ENCODE assay signal across 8 cellular contexts in genomic region chr3:194315088-194315964, GRCh38. TPM values are rescaled to one million over a fixed set of nuclear protein-coding genes. Genes with fewer than 3 reads are reported as not detected.
DNase-seq lines count a peak whose midpoint lies in the region; ATAC-seq, FAIRE-seq and TF ChIP-seq lines count a peak whose summit lies in the region.

No MANE protein-coding gene starts in this region.

- TF ChIP-seq RAD21 in H1 (IDR thresholded peaks at IDR 0.05 in 1 of 2, conservative IDR thresholded peaks at IDR 0.05 in 1 of 2; ENCODE audit: low read depth in 2 of 2, low read length in 2 of 2) = peak; percentile 98 to 99

- no peak overlapping the region for H3K27ac ChIP-seq in CD8-positive, alpha-beta T cell (ENCODE audit: low read depth, low read length)
- no peak overlapping the region for H3K27ac ChIP-seq in H1 (ENCODE audit: low read depth, low read length)
- no peak overlapping the region for H3K27ac ChIP-seq in mesodermal cell (ENCODE audit: low read depth, low read length, severe bottlenecking)

- WGBS in H1 (ENCODE audit: extremely low coverage in 1 of 2, insufficient coverage in 1 of 2, insufficient read length in 1 of 2, insufficient replicate concordance in 2 of 2, low coverage in 1 of 2, low lambda C conversion rate in 2 of 2, missing lambda C conversion rate in 1 of 2), 2 experiments = 6% methylated on average over 51 of the region's 54 CpGs; no CpG with 5 or more reads in 1 of the 2 experiments
- 3 to 7% methylated on average over 39 to 48 of the region's 54 CpGs for WGBS in mesodermal cell (ENCODE audit: insufficient coverage in 2 of 2), 2 experiments

- H3K27me3 ChIP-seq in CD8-positive, alpha-beta T cell (ENCODE audit: insufficient read depth, low read length) = peaks cover 7% of the 10 kb centered on the region
- peaks cover 0 to 27% (median 12%) of the 10 kb centered on the region in 4 experiments; a peak in 5 of 7 replicates for H3K27me3 ChIP-seq in H1 (replicated peaks in 1 of 4; ENCODE audit: control insufficient read depth in 3 of 4, extremely low read depth in 1 of 4, insufficient read depth in 3 of 4, low read length in 3 of 4)

- peak overlapping the region; percentile 2 for H4K5ac ChIP-seq in H1 (ENCODE audit: insufficient read length, low read depth, low read length)

- peak; percentile 87 for ATAC-seq in CD8-positive, alpha-beta T cell
- ATAC-seq in GM19455 (IDR thresholded peaks at IDR 0.05; ENCODE audit: unreplicated experiment) (peak; percentile 90), HG03571 (IDR thresholded peaks at IDR 0.05; ENCODE audit: unreplicated experiment) (peak; percentile 88)

- peaks cover 5% of the 10 kb centered on the region for H3K23me2 ChIP-seq in H1 (ENCODE audit: low read depth, low read length)

- intact Hi-C loops in CD8-positive, alpha-beta T cell (cut with DNase I, micrococcal nuclease) = loop anchor here (1.0 to 5.0 kb wide), 6 partner anchors 173 to 853 kb away; no protein-coding TSS in a partner anchor

- FAIRE-seq in H1 (lab: Jason Lieb, UNC) = no peak

- POLR2A ChIA-PET in CD8-positive, alpha-beta T cell (lab: Charles Lee) = interaction anchor here (1.2 to 1.4 kb wide), 2 partner anchors 10 to 181 kb away, joined by 4 read pairs; no protein-coding TSS in a partner anchor
- POLR2A ChIA-PET in H1 (lab: Charles Lee; ENCODE audit: partially characterized antibody) = interaction anchor here (1.0 to 1.5 kb wide), 10 partner anchors 10 to 234 kb away, joined by 3 to 6 read pairs (median 3); no protein-coding TSS in a partner anchor

- H3K4me2 ChIP-seq in H1 (ENCODE audit: insufficient read depth in 1 of 2, low read depth in 2 of 2, low read length in 2 of 2) = peak overlapping the region; percentile 25 to 78

- DNase-seq in CD8-positive, alpha-beta T cell = peak; percentile 66 to 90 (median 80)
- DNase-seq in NCI-H748 treated with DMSO at 0.1 percent for 48 hours (lab: John Stamatoyannopoulos, UW) = peak; percentile 48
- peak; percentile 55 to 65 for DNase-seq in activated CD8-positive, alpha-beta memory T cell treated with anti-CD3 and anti-CD28 coated beads for 4 hours (ENCODE audit: low read depth in 2 of 2)
- peak; percentile 77 to 98 for DNase-seq in H1 (ENCODE audit: low read depth in 1 of 2, low spot score in 2 of 2)
- peak; percentile 74 for DNase-seq in stimulated activated CD8-positive, alpha-beta memory T cell treated with anti-CD3 and anti-CD28 coated beads, Interleukin-15, amount 100 ng/mL, for 1 hour (ENCODE audit: low read depth)

- H3K14ac ChIP-seq in H1 (ENCODE audit: insufficient read length) = no peak overlapping the region

- TF ChIP-seq EP300 in H1 (IDR thresholded peaks at IDR 0.05; ENCODE audit: borderline replicate concordance in 1 of 2, low read depth in 2 of 2, low read length in 2 of 2) = peak in 1 of 2 experiments; percentile 48; a peak in 1 of 3 replicates

- CTCF ChIA-PET in CD8-positive, alpha-beta T cell (lab: Charles Lee) = interaction anchor here (0.6 to 2.9 kb wide), 50 partner anchors 9 to 855 kb away, joined by 3 to 36 read pairs (median 4); no protein-coding TSS in a partner anchor
- CTCF ChIA-PET in H1 (lab: Charles Lee; ENCODE audit: partially characterized antibody) = interaction anchor here (0.6 to 6.2 kb wide), 83 partner anchors 9 to 1502 kb away, joined by 3 to 79 read pairs (median 5); no protein-coding TSS in a partner anchor

- peak overlapping the region; percentile 75; the same call in 1 of the 2 replicates for H4K8ac ChIP-seq in H1 (ENCODE audit: extremely low read depth, insufficient read depth, low read length)

- H2BK20ac ChIP-seq in H1 (ENCODE audit: low read length) = peak overlapping the region; percentile 74

- peaks cover 11% of the 10 kb centered on the region for H3K4me1 Mint-ChIP-seq in CD8-positive, alpha-beta T cell (ENCODE audit: low read depth)

- no peaks in the 10 kb centered on the region for H4K20me1 ChIP-seq in H1 (replicated peaks in 1 of 2; ENCODE audit: control insufficient read depth in 1 of 2, insufficient read depth in 2 of 2, low read length in 2 of 2)

- H3K36me3 Mint-ChIP-seq in CD8-positive, alpha-beta T cell = no peaks in the 10 kb centered on the region

- no peak overlapping the region for H3K23ac ChIP-seq in H1 (ENCODE audit: insufficient read length)

- H3K56ac ChIP-seq in H1 (replicated peaks; ENCODE audit: insufficient read length, low read depth, low read length) = no peak overlapping the region

- no peaks in the 10 kb centered on the region for H3K79me1 ChIP-seq in H1 (ENCODE audit: low read depth, low read length)

- H2BK12ac ChIP-seq in H1 (ENCODE audit: low read depth, low read length) = peak overlapping the region; percentile 86

- TF ChIP-seq POLR2A in H1 (IDR thresholded peaks at IDR 0.05; ENCODE audit: control extremely low read depth in 1 of 2, low read depth in 2 of 2, low read length in 2 of 2) = no peak

- peak overlapping the region; percentile 79 for H3K4me3 Mint-ChIP-seq in CD8-positive, alpha-beta T cell

- H3K27me3 Mint-ChIP-seq in CD8-positive, alpha-beta T cell (ENCODE audit: low read depth) = peaks cover 36% of the 10 kb centered on the region

- peak overlapping the region in 1 of 4 experiments; percentile 24; a peak in 2 of 7 replicates for H3K9ac ChIP-seq in H1 (replicated peaks in 1 of 4; ENCODE audit: extremely low read depth in 1 of 4, low read depth in 3 of 4, low read length in 3 of 4)

- no peaks in the 10 kb centered on the region for H3K9me3 ChIP-seq in CD8-positive, alpha-beta T cell (ENCODE audit: low read length)
- H3K9me3 ChIP-seq in H1 (ENCODE audit: insufficient read depth in 2 of 2, low read depth in 1 of 2, low read length in 1 of 2) (peaks cover 22 to 27% of the 10 kb centered on the region in 2 experiments), mesodermal cell (ENCODE audit: control insufficient read depth, low read length) (peaks cover 17% of the 10 kb centered on the region)

- H2AFZ ChIP-seq in H1 (ENCODE audit: low read length) = peak overlapping the region; percentile 20

- H3K18ac ChIP-seq in H1 (ENCODE audit: extremely low read depth, low read length) = peak overlapping the region; percentile 60; the same call in 1 of the 2 replicates

- no peak overlapping the region for H3K27ac Mint-ChIP-seq in CD8-positive, alpha-beta T cell

- no peaks in the 10 kb centered on the region for H3K36me3 ChIP-seq in CD8-positive, alpha-beta T cell (ENCODE audit: insufficient read depth, low read length)
- H3K36me3 ChIP-seq in H1 (ENCODE audit: control insufficient read depth in 2 of 4, insufficient read depth in 4 of 4, low read length in 3 of 4) (no peaks in the 10 kb centered on the region), mesodermal cell (ENCODE audit: control insufficient read depth, insufficient read depth, low read length) (no peaks in the 10 kb centered on the region)

- 0 out of 2 replicates have a peak overlapping the region, but pooled peaks have one; percentile 67 for H2AK5ac ChIP-seq in H1 (ENCODE audit: low read depth, low read length)

- H2BK5ac ChIP-seq in H1 (ENCODE audit: low read depth, low read length) = peak overlapping the region; percentile 74; the same call in 1 of the 2 replicates

- H3K9me3 Mint-ChIP-seq in CD8-positive, alpha-beta T cell = peaks cover 7% of the 10 kb centered on the region

- peak overlapping the region; percentile 92 for H2BK15ac ChIP-seq in H1 (ENCODE audit: low read length)

- no peaks in the 10 kb centered on the region for H3K79me2 ChIP-seq in H1 (ENCODE audit: control insufficient read depth in 1 of 2, insufficient read depth in 2 of 2, low read length in 2 of 2)

- peak overlapping the region; percentile 54 for H4K91ac ChIP-seq in H1 (replicated peaks; ENCODE audit: insufficient read length, low read length)

- peaks cover 11% of the 10 kb centered on the region for H3K4me1 ChIP-seq in CD8-positive, alpha-beta T cell (ENCODE audit: insufficient read depth, low read length)
- H3K4me1 ChIP-seq in H1 (replicated peaks in 1 of 4; ENCODE audit: control insufficient read depth in 3 of 4, insufficient read depth in 4 of 4, low read length in 3 of 4) (peaks cover 6 to 23% (median 13%) of the 10 kb centered on the region in 4 experiments), mesodermal cell (ENCODE audit: control insufficient read depth, insufficient read depth, low read length, poor library complexity, severe bottlenecking) (peaks cover 22% of the 10 kb centered on the region)

- no peak overlapping the region for H3K4ac ChIP-seq in H1 (replicated peaks; ENCODE audit: insufficient read length, low read depth, low read length)

- TF ChIP-seq CTCF in CD8-positive, alpha-beta T cell (IDR thresholded peaks at IDR 0.05) = peak; percentile 98
- peak; percentile 83 to 95 (median 89) for TF ChIP-seq CTCF in H1 (IDR thresholded peaks at IDR 0.05; ENCODE audit: control extremely low read depth in 1 of 3, insufficient read depth in 1 of 3, low read depth in 1 of 3, low read length in 3 of 3)

- peak overlapping the region; percentile 54 for H3K4me3 ChIP-seq in CD8-positive, alpha-beta T cell (ENCODE audit: low read depth, low read length)
- H3K4me3 ChIP-seq in H1 (ENCODE audit: extremely low read depth in 1 of 4, insufficient read depth in 2 of 4, low read depth in 3 of 4, low read length in 4 of 4) = peak overlapping the region in 3 of 4 experiments; percentile 8 to 55 (median 23); a peak in 5 of 8 replicates
- H3K4me3 ChIP-seq in mesodermal cell (ENCODE audit: extremely low read depth, insufficient read depth, low read length, poor library complexity, severe bottlenecking) = peak overlapping the region; percentile 35

- H2BK120ac ChIP-seq in H1 (replicated peaks; ENCODE audit: low read depth, low read length) = peak overlapping the region; percentile 19

RNA-seq across cellular contexts. Expression of gene CPN2, which starts 35.8 kb away (rescaled TPM):
- total RNA-seq in CD8-positive, alpha-beta T cell = not detected
- total RNA-seq in H1 (2021; fragmentation: NEBNext Ultra II Directional; extraction: Animal tissue kit (Norgen Biotek cat#: 25700)) = not detected in 2 replicates
- polyA plus RNA-seq in H1 (2011; rRNA removed) = 0.03 TPM in 1 of 2 replicates, not detected in the other
- not detected for polyA plus RNA-seq in H1 (2011; cell fraction: cytosol; rRNA removed)
- not detected for polyA plus RNA-seq in H1 (2011; cell fraction: nucleus; rRNA removed)
- 0.12 TPM in 1 of 4 replicates, not detected in the others for polyA plus RNA-seq in H1 (2012, experiment 1 of 2)
- polyA plus RNA-seq in H1 (2012, experiment 2 of 2) = not detected
- 0.02 TPM for polyA plus RNA-seq in H1 (2013, experiment 1 of 2)
- polyA plus RNA-seq in H1 (2013, experiment 2 of 2) = 0.02 TPM
- polyA minus RNA-seq in H1 (2011; rRNA and poly(A)+ RNA removed) = not detected in 2 replicates
- not detected for polyA minus RNA-seq in H1 (2011; cell fraction: cytosol; rRNA and poly(A)+ RNA removed)
- not detected for polyA minus RNA-seq in H1 (2011; cell fraction: nucleus; rRNA and poly(A)+ RNA removed)
- polyA plus RNA-seq in mesodermal cell (2013, experiment 1 of 2) = 0.15 TPM
- polyA plus RNA-seq in mesodermal cell (2013, experiment 2 of 2) = not detected

RNA-seq across cellular contexts. Expression of gene LRRC15, which starts 54.2 kb away (rescaled TPM):
- not detected for total RNA-seq in CD8-positive, alpha-beta T cell
- total RNA-seq in H1 (2021; fragmentation: NEBNext Ultra II Directional; extraction: Animal tissue kit (Norgen Biotek cat#: 25700)) = 0.37 and 0.40 TPM in 2 replicates
- 0.15 and 0.17 TPM in 2 replicates for polyA plus RNA-seq in H1 (2011; rRNA removed)
- polyA plus RNA-seq in H1 (2011; cell fraction: cytosol; rRNA removed) = 0.08 TPM
- polyA plus RNA-seq in H1 (2011; cell fraction: nucleus; rRNA removed) = 0.19 TPM
- 0.11 to 0.16 TPM (median 0.16 TPM) in 3 of 4 replicates, not detected in the other for polyA plus RNA-seq in H1 (2012, experiment 1 of 2)
- 0.07 TPM for polyA plus RNA-seq in H1 (2012, experiment 2 of 2)
- polyA plus RNA-seq in H1 (2013, experiment 1 of 2) = 0.34 TPM
- 0.42 TPM for polyA plus RNA-seq in H1 (2013, experiment 2 of 2)
- polyA minus RNA-seq in H1 (2011; rRNA and poly(A)+ RNA removed) = 0.17 and 0.32 TPM in 2 replicates
- not detected for polyA minus RNA-seq in H1 (2011; cell fraction: cytosol; rRNA and poly(A)+ RNA removed)
- 0.10 TPM for polyA minus RNA-seq in H1 (2011; cell fraction: nucleus; rRNA and poly(A)+ RNA removed)
- polyA plus RNA-seq in mesodermal cell (2013, experiment 1 of 2) = 0.63 TPM
- 0.56 TPM for polyA plus RNA-seq in mesodermal cell (2013, experiment 2 of 2)
